Comparison of ENCODE assay signal across 8 cellular contexts in the genomic region with DNA sequence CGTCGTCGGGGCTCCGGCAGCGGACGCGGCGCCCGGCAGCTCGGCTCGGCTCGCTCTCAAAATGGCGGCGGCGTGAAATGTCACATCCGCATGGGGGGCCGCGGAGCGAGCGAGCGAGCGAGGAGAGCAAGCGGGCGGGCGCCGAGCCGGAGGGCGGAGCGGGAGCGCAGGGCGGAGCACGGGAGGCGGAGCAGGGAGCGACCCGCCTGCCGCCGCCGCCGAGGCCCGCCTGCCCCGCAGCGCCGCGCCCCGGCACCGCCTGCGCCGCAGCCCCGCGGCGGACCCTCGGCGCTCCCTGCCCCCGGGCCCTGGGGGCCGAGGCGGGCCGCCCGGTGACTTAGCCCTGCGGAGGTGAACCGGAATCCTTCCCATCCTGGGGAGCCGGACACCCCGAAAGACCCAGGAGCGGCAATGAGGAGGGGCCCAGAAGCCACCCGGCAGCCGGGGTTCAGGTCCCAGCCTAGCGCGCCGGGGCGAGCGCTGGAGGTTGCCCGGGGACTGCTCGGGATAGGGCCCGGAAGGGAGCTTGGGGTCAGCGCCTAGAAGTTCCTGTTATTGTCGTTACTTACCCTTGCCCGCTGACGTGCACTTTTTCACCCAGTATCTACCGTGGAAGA. TPM values are rescaled to one million over a fixed set of nuclear protein-coding genes. Genes with fewer than 3 reads are reported as not detected.
A peak's percentile ranks its signal among the peaks of the same experiment; 100 is the strongest.
DNase-seq lines count a peak whose midpoint lies in the region; ATAC-seq and TF ChIP-seq lines count a peak whose summit lies in the region.

Gene USP7 (minus strand): TSS at position 82 of the 617 bp plus-strand sequence. CDS start 621 bp downstream, outside the sequence.

- ATAC-seq in GM19035 (IDR thresholded peaks at IDR 0.05; ENCODE audit: unreplicated experiment), result peak; percentile 82
- peak; percentile 76 for ATAC-seq in HG03342 (IDR thresholded peaks at IDR 0.05; ENCODE audit: unreplicated experiment)

- peak within 1 kb of the TSS; percentile 85 for H3K4me3 Mint-ChIP-seq in chondrocyte (ENCODE audit: unreplicated experiment)

- H3K4me3 ChIP-seq in AG10803 (ENCODE audit: low read length), result peak within 1 kb of the TSS; percentile 78

- peaks cover 35% of the 10 kb centered on the region for H3K4me1 Mint-ChIP-seq in chondrocyte (ENCODE audit: low read depth)

- H3K36me3 Mint-ChIP-seq in chondrocyte (ENCODE audit: low read depth), result no peaks in the 10 kb centered on the region

- TF ChIP-seq CTCF in AG10803 (conservative IDR thresholded peaks at IDR 0.05; ENCODE audit: low read length), result no peak
- no peak for TF ChIP-seq CTCF in chondrocyte (IDR thresholded peaks at IDR 0.05)

- H3K27ac Mint-ChIP-seq in chondrocyte (ENCODE audit: unreplicated experiment), result no peak within 1 kb of the TSS

- H3K27me3 Mint-ChIP-seq in chondrocyte (ENCODE audit: low read depth), result no peaks in the 10 kb centered on the region

- no peaks in the 10 kb centered on the region for H3K9me3 Mint-ChIP-seq in chondrocyte (ENCODE audit: low read depth)

- DNase-seq in AG10803 (ENCODE audit: low read depth) (peak; percentile 89), NCI-H345 (lab: John Stamatoyannopoulos, UW) (peak; percentile 91), chondrocyte (ENCODE audit: low spot score) (peak; percentile 96), kidney tubule cell (ENCODE audit: low spot score) (peak; percentile 94)
- DNase-seq in activated CD4-positive, alpha-beta T cell treated with anti-CD3 and anti-CD28 coated beads for 1 hour, result peak; percentile 87
- DNase-seq in stimulated activated CD4-positive, alpha-beta T cell treated with anti-CD3 and anti-CD28 coated beads, Interleukin-1b, Interleukin-23, amount 100 ng/mL, for 24 hours (ENCODE audit: low read depth in 4 of 4, low spot score in 1 of 4), result peak; percentile 78 to 90 (median 84)

RNA-seq across cellular contexts. Expression of gene USP7, which starts in this region (rescaled TPM):
- total RNA-seq in chondrocyte, result 80.3 to 90.6 TPM (median 81.1 TPM) in 3 replicates

Comparison
In these comparisons a context has a peak if more than half of its experiments do, and no peak if none do; other contexts are left out.
1. Peak in every context shown above with its lines: DNase-seq, ATAC-seq and H3K4me3 ChIP-seq.